ENCODE assay signal across 1 cellular context in genomic region chr5:111143910-111144309, GRCh38.
TF ChIP-seq lines count a peak whose summit lies in the region.

No MANE protein-coding gene starts in this region.

TF ChIP-seq in GM12878, 131 proteins besides CTCF, POLR2A, EP300 and RAD21:
- no peak for TF ChIP-seq STAT3 (IDR thresholded peaks at IDR 0.05; ENCODE audit: low read depth, low read length)
- no peak for TF ChIP-seq ZNF592 (IDR thresholded peaks at IDR 0.05)
- TF ChIP-seq ZNF622 (IDR thresholded peaks at IDR 0.05): no peak
- 0 out of 2 replicates have a peak, but pooled peaks have one; percentile 23 for TF ChIP-seq IKZF1 (conservative IDR thresholded peaks at IDR 0.05)
